25 cellular contexts compared by ENCODE assay signal in the genomic region with DNA sequence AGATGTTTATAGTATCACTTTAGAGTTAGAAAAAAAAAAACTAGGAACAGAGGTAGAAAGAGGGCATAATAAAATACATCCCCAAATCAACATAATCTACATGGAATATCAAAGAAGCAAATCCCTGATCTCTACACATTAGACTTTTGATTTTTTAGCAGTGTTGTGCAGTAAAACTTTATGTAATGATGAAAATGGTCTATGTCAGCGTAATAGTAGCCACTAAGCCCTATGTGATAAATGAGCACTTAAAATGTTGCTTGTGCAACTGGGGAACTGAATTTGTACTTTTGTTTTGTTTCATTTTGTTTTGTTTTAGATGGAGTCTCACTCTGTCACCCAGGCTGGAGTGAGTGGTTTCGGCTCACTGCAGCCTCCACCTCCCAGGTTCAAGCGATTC.
"Had no signal": no experiment of that assay in that cellular context is flagged by ENCODE, and none has a peak within 500 bp of the region (broad histone marks: within the 10 kb centered on the region; RNA-seq: fewer than 3 reads in every experiment).

No MANE protein-coding gene starts in this region.

- H3K36me3 ChIP-seq: colonic mucosa, lower lobe of right lung had no signal

- DNase-seq: colonic mucosa; cortex of kidney; effector CD8-positive, alpha-beta T cell; effector memory CD8-positive, alpha-beta T cell; endodermal cell; erythroblast; esophagus squamous epithelium; foreskin fibroblast; foreskin melanocyte; gastrocnemius medialis; glutamatergic neuron; head of caudate nucleus; heart right ventricle; hippocampal formation; left cardiac atrium; left lung; left ventricle myocardium superior; lower lobe of right lung; mesenchymal stem cell; mucosa of descending colon; naive B cell had no signal

- FAIRE-seq: islet of Langerhans, keratinocyte had no signal

- ATAC-seq: effector memory CD8-positive, alpha-beta T cell; esophagus mucosa; gastrocnemius medialis; heart right ventricle; left cardiac atrium; left lung; left ventricle myocardium superior; lower lobe of right lung; mucosa of descending colon had no signal

- H3K4me1 ChIP-seq: colonic mucosa, esophagus squamous epithelium, gastrocnemius medialis, heart right ventricle, left lung, lower lobe of right lung had no signal

- H3K27me3 ChIP-seq: colonic mucosa, esophagus squamous epithelium, gastrocnemius medialis, heart right ventricle, left lung had no signal

- H3K27ac ChIP-seq: colonic mucosa, epithelial cell of prostate, esophagus squamous epithelium, gastrocnemius medialis, heart right ventricle, left lung, lower lobe of right lung had no signal

- H3K9me3 ChIP-seq: colonic mucosa, esophagus squamous epithelium, gastrocnemius medialis, lower lobe of right lung had no signal

- H3K4me3 ChIP-seq: colonic mucosa, esophagus squamous epithelium, gastrocnemius medialis, heart right ventricle, left lung, lower lobe of right lung, mucosa of descending colon had no signal
